1 cellular context compared by ENCODE assay signal in the genomic region with DNA sequence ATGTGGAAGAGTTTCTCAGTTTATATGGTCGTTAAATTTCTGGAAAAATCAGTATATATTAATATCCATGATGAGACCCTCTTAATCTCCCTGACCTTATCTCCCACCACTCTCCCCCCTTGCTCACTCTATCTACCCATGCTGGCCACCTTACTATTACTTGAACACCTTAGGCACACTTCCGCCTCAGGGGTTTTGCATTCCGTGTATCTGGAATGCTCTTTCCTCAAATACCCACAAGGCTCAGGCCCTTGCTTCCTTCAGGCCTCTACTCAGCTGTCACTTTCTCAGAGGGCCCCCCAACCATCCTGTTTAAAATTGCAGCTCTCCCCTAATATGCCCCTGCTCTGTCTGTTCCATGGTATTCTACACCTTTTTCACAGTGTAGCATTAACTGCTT.
TF ChIP-seq lines count a peak whose summit lies in the region.

No MANE protein-coding gene starts in this region.

TF ChIP-seq in IMR-90, 13 proteins besides CTCF, POLR2A, EP300 and RAD21:
- no peak for TF ChIP-seq BHLHE40 (IDR thresholded peaks at IDR 0.05; ENCODE audit: low read depth, low read length)
- TF ChIP-seq RFX5 (IDR thresholded peaks at IDR 0.05; ENCODE audit: low read depth, low read length): no peak
- TF ChIP-seq RCOR1 (IDR thresholded peaks at IDR 0.05; ENCODE audit: insufficient replicate concordance, low read length): no peak
- TF ChIP-seq CHD1 (IDR thresholded peaks at IDR 0.05; ENCODE audit: low read depth, low read length): no peak
- TF ChIP-seq SMC3 (IDR thresholded peaks at IDR 0.05; ENCODE audit: low read depth, low read length): no peak
- TF ChIP-seq FOS (IDR thresholded peaks at IDR 0.05; ENCODE audit: low read depth, low read length): no peak
- no peak for TF ChIP-seq NFE2L2 (IDR thresholded peaks at IDR 0.05; ENCODE audit: low read depth, low read length)
TF ChIP-seq in IMR-90: peak in this region for 0.
